ENCODE assay signal across 9 cellular contexts in the genomic region with DNA sequence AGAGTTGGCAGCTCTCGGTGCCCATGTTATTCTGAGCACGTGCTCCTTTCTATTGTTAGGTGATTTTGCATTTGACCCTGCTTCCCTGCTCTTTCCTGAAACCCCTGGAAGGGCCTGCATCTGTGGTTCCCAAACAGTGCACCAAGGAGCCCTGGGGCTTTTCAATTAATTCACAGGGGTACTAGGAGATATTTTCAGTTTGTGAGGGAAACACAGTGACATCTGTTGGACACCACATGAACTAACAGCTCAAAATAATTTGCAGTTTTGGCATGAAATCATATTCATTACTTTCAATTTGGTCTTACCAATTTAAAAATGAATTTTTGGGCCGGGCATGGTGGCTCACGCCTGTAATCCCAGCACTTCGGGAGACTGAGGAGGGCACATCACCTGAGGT.
DNase-seq lines count a peak whose midpoint lies in the region; ATAC-seq, FAIRE-seq and TF ChIP-seq lines count a peak whose summit lies in the region.
"Had no signal": no experiment of that assay in that cellular context is flagged by ENCODE, and none has a peak within 500 bp of the region (broad histone marks: within the 10 kb centered on the region; RNA-seq: fewer than 3 reads in every experiment).

No MANE protein-coding gene starts in this region.

- peaks cover 0 to 3% (median 0%) of the 10 kb centered on the region in 5 donors for H3K36me3 Mint-ChIP-seq in naive thymus-derived CD4-positive, alpha-beta T cell

- no peaks in the 10 kb centered on the region for H3K27me3 ChIP-seq in left lung
- H3K27me3 ChIP-seq in naive thymus-derived CD4-positive, alpha-beta T cell (ENCODE audit: control insufficient read depth in 2 of 2, insufficient read depth in 2 of 2, low read length in 2 of 2): no peaks in the 10 kb centered on the region

- H3K27me3 Mint-ChIP-seq in naive thymus-derived CD4-positive, alpha-beta T cell: peaks cover 0 to 1% (median 0%) of the 10 kb centered on the region in 5 donors

- H3K9me3 ChIP-seq in left lung: no peaks in the 10 kb centered on the region
- H3K9me3 ChIP-seq in naive thymus-derived CD4-positive, alpha-beta T cell (ENCODE audit: control insufficient read depth in 2 of 3, low read length in 3 of 3): no peaks in the 10 kb centered on the region

- no peak for TF ChIP-seq POLR2A in GM12892 (IDR thresholded peaks at IDR 0.05; ENCODE audit: low read depth, low read length)

- H3K9me3 Mint-ChIP-seq in naive thymus-derived CD4-positive, alpha-beta T cell: peaks cover 0 to 2% (median 0%) of the 10 kb centered on the region in 11 donors

- CTCF ChIA-PET in naive thymus-derived CD4-positive, alpha-beta T cell (lab: Charles Lee): no interaction called here

- POLR2A ChIA-PET in naive thymus-derived CD4-positive, alpha-beta T cell (lab: Charles Lee): no interaction called here

- peak; percentile 68 for TF ChIP-seq CTCF in C4-2B (conservative IDR thresholded peaks at IDR 0.05)
- TF ChIP-seq CTCF in astrocyte of the cerebellum (IDR thresholded peaks at IDR 0.05; ENCODE audit: low read depth, low read length, missing control alignments): peak; percentile 61
- peak in 1 of 2 donors; percentile 24 for TF ChIP-seq CTCF in left lung (IDR thresholded peaks at IDR 0.05)

- no peaks in the 10 kb centered on the region for H3K4me1 ChIP-seq in left lung
- H3K4me1 ChIP-seq in naive thymus-derived CD4-positive, alpha-beta T cell (ENCODE audit: control insufficient read depth in 2 of 2, insufficient read depth in 2 of 2, low read length in 2 of 2): no peaks in the 10 kb centered on the region

- in situ Hi-C loops in astrocyte of the cerebellum (cut with HindIII; ENCODE audit: low sequenced_read_pairs): loop anchor here (25.0 kb wide), 1 partner anchor 492 kb away; no protein-coding TSS in a partner anchor

- H3K27ac ChIP-seq in C4-2B (no peak overlapping the region), left lung (no peak overlapping the region)
- H3K27ac ChIP-seq in naive thymus-derived CD4-positive, alpha-beta T cell (ENCODE audit: low read depth, low read length): no peak overlapping the region

- peaks cover 0 to 4% (median 0%) of the 10 kb centered on the region in 7 donors for H3K4me1 Mint-ChIP-seq in naive thymus-derived CD4-positive, alpha-beta T cell

- intact Hi-C loops in left lung (cut with DNase I): no loop called here
- intact Hi-C loops in naive thymus-derived CD4-positive, alpha-beta T cell (cut with micrococcal nuclease): loop anchor here (1.0 to 2.0 kb wide), 2 partner anchors 241 to 487 kb away; no protein-coding TSS in a partner anchor

- H3K27ac Mint-ChIP-seq in naive thymus-derived CD4-positive, alpha-beta T cell: no peak overlapping the region

- H3K36me3 ChIP-seq in left lung: no peaks in the 10 kb centered on the region
- H3K36me3 ChIP-seq in naive thymus-derived CD4-positive, alpha-beta T cell (ENCODE audit: control insufficient read depth in 2 of 3, insufficient read depth in 3 of 3, low read length in 3 of 3): no peaks in the 10 kb centered on the region

- no peak overlapping the region for H3K4me3 Mint-ChIP-seq in naive thymus-derived CD4-positive, alpha-beta T cell

- H3K4me3 ChIP-seq in astrocyte of the cerebellum (ENCODE audit: low read depth, low read length) (no peak overlapping the region), left lung (no peak overlapping the region)
- H3K4me3 ChIP-seq in naive thymus-derived CD4-positive, alpha-beta T cell (ENCODE audit: low read length): no peak overlapping the region

- FAIRE-seq in HTR-8/SVneo (lab: Jason Lieb, UNC) (no peak), GM12892 (lab: Jason Lieb, UNC) (no peak)

- peak; percentile 33 for ATAC-seq in left lung
- ATAC-seq in naive thymus-derived CD4-positive, alpha-beta T cell: no peak
- no peak for ATAC-seq in GM21576 (IDR thresholded peaks at IDR 0.05; ENCODE audit: unreplicated experiment)

- DNase-seq in HTR-8/SVneo (ENCODE audit: insufficient read length, low spot score) (peak; percentile 21), astrocyte of the cerebellum (ENCODE audit: low read depth) (peak; percentile 27), left lung (no peak), GM12892 (ENCODE audit: insufficient read length) (no peak)
- DNase-seq in NK-92 treated with Interleukin-12 subunit alpha and Interleukin-12 subunit beta, amount 100 ng/mL, for 24 hours (lab: John Stamatoyannopoulos, UW): no peak
- no peak for DNase-seq in naive thymus-derived CD4-positive, alpha-beta T cell
- DNase-seq: NCI-H510A had no signal

Comparison
In these comparisons a context has a peak if more than half of its experiments do, and no peak if none do; other contexts are left out.
1. DNase-seq: peak in HTR-8/SVneo (single experiment) and astrocyte of the cerebellum (single experiment); none in left lung (0 of 2), GM12892 (single experiment), NK-92 treated with Interleukin-12 subunit alpha and Interleukin-12 subunit beta, amount 100 ng/mL, for 24 hours (single experiment) and naive thymus-derived CD4-positive, alpha-beta T cell (0 of 9).
2. intact Hi-C loops: an anchor here in naive thymus-derived CD4-positive, alpha-beta T cell (1.0 to 2.0 kb wide); none called in left lung.